Comparison of ENCODE assay signal across 25 cellular contexts in genomic region chr13:22262328-22262920, GRCh38.
"Had no signal": no experiment of that assay in that cellular context is flagged by ENCODE, and none has a peak within 500 bp of the region (broad histone marks: within the 10 kb centered on the region; RNA-seq: fewer than 3 reads in every experiment).

No MANE protein-coding gene starts in this region.

- DNase-seq: activated CD4-positive, alpha-beta memory T cell treated with anti-CD3 and anti-CD28 coated beads for 36 hours; activated CD4-positive, alpha-beta T cell treated with anti-CD3 and anti-CD28 coated beads, Interleukin-2, amount 10 ng/mL, durations not matched to agents 7 days and 5 days; activated CD4-positive, CD25-positive, alpha-beta regulatory T cell; activated CD8-positive, alpha-beta memory T cell treated with anti-CD3 and anti-CD28 coated beads for 24 hours; activated effector memory CD4-positive, alpha-beta T cell treated with anti-CD3 and anti-CD28 coated beads, Interleukin-2, amount 50 U/mL, for 16 hours; activated naive CD4-positive, alpha-beta T cell treated with Interleukin-2 at 50 U/mL for 16 hours; activated naive CD8-positive, alpha-beta T cell treated with anti-CD3 and anti-CD28 coated beads, Interleukin-2, amount 50 U/mL, for 24 hours; activated T-cell treated with anti-CD3 and anti-CD28 coated beads, Interleukin-2, amount 50 U/mL, for 4 hours; amygdala; cerebellar nuclear complex; Karpas-422; NCI-H1105 treated with DMSO at 0.1 percent for 48 hours; NCI-H1436 treated with DMSO at 0.1 percent for 48 hours; NCI-H187; NCI-H2081; NCI-H2227 treated with DMSO at 0.1 percent for 48 hours; NCI-H526; NCI-H82; Peyer's patch; Right ventricle myocardium superior; SJCRH30; SK-N-SH; T-helper 1 cell had no signal

- H3K36me3 Mint-ChIP-seq: activated CD4-positive, alpha-beta memory T cell treated with anti-CD3 and anti-CD28 coated beads for 36 hours; brain had no signal

- H3K27me3 Mint-ChIP-seq: activated CD4-positive, alpha-beta memory T cell treated with anti-CD3 and anti-CD28 coated beads for 36 hours; activated CD4-positive, alpha-beta T cell treated with anti-CD3 and anti-CD28 coated beads, Interleukin-2, amount 10 ng/mL, durations not matched to agents 7 days and 5 days; activated naive CD8-positive, alpha-beta T cell treated with anti-CD3 and anti-CD28 coated beads, Interleukin-2, amount 50 U/mL, for 24 hours had no signal

- H3K27ac Mint-ChIP-seq: activated CD4-positive, alpha-beta memory T cell treated with anti-CD3 and anti-CD28 coated beads for 36 hours; activated CD4-positive, alpha-beta T cell treated with anti-CD3 and anti-CD28 coated beads, Interleukin-2, amount 10 ng/mL, durations not matched to agents 7 days and 5 days; activated naive CD4-positive, alpha-beta T cell treated with anti-CD3 and anti-CD28 coated beads, Interleukin-2, amount 50 U/mL, for 72 hours; activated naive CD8-positive, alpha-beta T cell treated with anti-CD3 and anti-CD28 coated beads, Interleukin-2, amount 50 U/mL, for 24 hours had no signal

- H3K4me1 Mint-ChIP-seq: activated CD4-positive, alpha-beta T cell treated with anti-CD3 and anti-CD28 coated beads, Interleukin-2, amount 10 ng/mL, durations not matched to agents 7 days and 5 days; activated naive CD8-positive, alpha-beta T cell treated with anti-CD3 and anti-CD28 coated beads, Interleukin-2, amount 50 U/mL, for 24 hours had no signal

- H3K4me3 Mint-ChIP-seq: activated CD4-positive, alpha-beta memory T cell treated with anti-CD3 and anti-CD28 coated beads for 36 hours; activated CD4-positive, alpha-beta T cell treated with anti-CD3 and anti-CD28 coated beads, Interleukin-2, amount 10 ng/mL, durations not matched to agents 7 days and 5 days; activated naive CD8-positive, alpha-beta T cell treated with anti-CD3 and anti-CD28 coated beads, Interleukin-2, amount 50 U/mL, for 24 hours; activated T-cell treated with anti-CD3 and anti-CD28 coated beads, Interleukin-2, amount 50 U/mL, for 4 hours; brain had no signal

- H3K9me3 Mint-ChIP-seq: activated CD4-positive, alpha-beta memory T cell treated with anti-CD3 and anti-CD28 coated beads for 36 hours; activated CD4-positive, alpha-beta T cell treated with anti-CD3 and anti-CD28 coated beads, Interleukin-2, amount 10 ng/mL, durations not matched to agents 7 days and 5 days; activated naive CD8-positive, alpha-beta T cell treated with anti-CD3 and anti-CD28 coated beads, Interleukin-2, amount 50 U/mL, for 24 hours; activated T-cell treated with anti-CD3 and anti-CD28 coated beads, Interleukin-2, amount 50 U/mL, for 4 hours had no signal
